8 cellular contexts compared by ENCODE assay signal in genomic region chr1:234725177-234726132, GRCh38.
DNase-seq lines count a peak whose midpoint lies in the region; ATAC-seq and TF ChIP-seq lines count a peak whose summit lies in the region.

No MANE protein-coding gene starts in this region.

- H3K9me3 ChIP-seq in liver (ENCODE audit: control insufficient read depth in 4 of 4, low read length in 3 of 4) (no peaks in the 10 kb centered on the region), MM.1S (replicated peaks; ENCODE audit: insufficient read depth, low read length) (no peaks in the 10 kb centered on the region)

- 0 out of 2 replicates have a peak, but pooled peaks cover 3% of the 10 kb centered on the region for H3F3A ChIP-seq in MM.1S (ENCODE audit: insufficient read depth, low read length)

- H3K4me3 ChIP-seq in astrocyte of the spinal cord (ENCODE audit: low read depth, low read length) (no peak overlapping the region), liver (ENCODE audit: low read depth in 1 of 3, low read length in 3 of 3) (no peak overlapping the region), MM.1S (ENCODE audit: low read length) (no peak overlapping the region)

- in situ Hi-C loops in astrocyte of the spinal cord (cut with HindIII; ENCODE audit: low sequenced_read_pairs), result loop anchor here (25.0 kb wide), 2 partner anchors 237 to 362 kb away; no protein-coding TSS in a partner anchor

- no peak for TF ChIP-seq RAD21 in liver (IDR thresholded peaks at IDR 0.05)

- H3K27ac ChIP-seq in liver (ENCODE audit: low read depth in 1 of 2, low read length in 2 of 2), result peak overlapping the region; percentile 92 to 98
- no peak overlapping the region for H3K27ac ChIP-seq in MM.1S (ENCODE audit: low read length)

- no peaks in the 10 kb centered on the region for H3K9me2 ChIP-seq in MM.1S (replicated peaks; ENCODE audit: insufficient read depth, low read length)

- no peak overlapping the region for H2AFZ ChIP-seq in MM.1S (ENCODE audit: low read length)

- ATAC-seq in HG03439 (IDR thresholded peaks at IDR 0.05; ENCODE audit: unreplicated experiment), result no peak

- no peaks in the 10 kb centered on the region for H3K79me2 ChIP-seq in MM.1S (ENCODE audit: low read length)

- 59% methylated on average over 12 of the region's 12 CpGs for WGBS in liver

- DNase-seq in HK-2 (ENCODE audit: unreplicated experiment) (peak; percentile 24), SW480 (ENCODE audit: low spot score) (peak; percentile 31), astrocyte of the spinal cord (ENCODE audit: low read depth, low spot score) (peak; percentile 42), NK-92 (lab: John Stamatoyannopoulos, UW; ENCODE audit: unreplicated experiment) (no peak), MM.1S (no peak)
- peak; percentile 28 for DNase-seq in stimulated activated CD8-positive, alpha-beta memory T cell treated with anti-CD3 and anti-CD28 coated beads, Interleukin-4, amount 100 ng/mL, for 24 hours (ENCODE audit: low read depth)

- H3K9ac ChIP-seq in liver (ENCODE audit: low read depth in 1 of 2, low read length in 2 of 2) (peak overlapping the region; percentile 48 to 83), MM.1S (ENCODE audit: low read length) (no peak overlapping the region)

- H3K4me1 ChIP-seq in liver (ENCODE audit: control insufficient read depth in 4 of 4, insufficient read depth in 4 of 4, low read length in 3 of 4) (peaks cover 22 to 63% (median 39%) of the 10 kb centered on the region in 4 donors), MM.1S (ENCODE audit: low read length) (peaks cover 15% of the 10 kb centered on the region)

- H3K36me3 ChIP-seq in liver (ENCODE audit: control insufficient read depth in 4 of 4, insufficient read depth in 3 of 4, low read depth in 1 of 4, low read length in 3 of 4), result no peaks in the 10 kb centered on the region
- H3K36me3 ChIP-seq in MM.1S (replicated peaks; ENCODE audit: insufficient read depth, low read length), result no peaks in the 10 kb centered on the region

- TF ChIP-seq CTCF in astrocyte of the spinal cord (IDR thresholded peaks at IDR 0.05; ENCODE audit: low read depth, low read length), result no peak
- TF ChIP-seq CTCF in liver (IDR thresholded peaks at IDR 0.05; ENCODE audit: low read depth, low read length, missing input control), result no peak
- no peak for TF ChIP-seq CTCF in MM.1S (IDR thresholded peaks at IDR 0.05; ENCODE audit: low read length)

- H3K27me3 ChIP-seq in liver (ENCODE audit: control insufficient read depth in 4 of 4, insufficient read depth in 4 of 4, low read length in 3 of 4) (no peaks in the 10 kb centered on the region), MM.1S (replicated peaks; ENCODE audit: insufficient read depth, low read length) (peaks cover 21% of the 10 kb centered on the region)

- H4K20me1 ChIP-seq in MM.1S (ENCODE audit: insufficient read depth, low read length), result no peaks in the 10 kb centered on the region

- no peak overlapping the region for H3K4me2 ChIP-seq in MM.1S (ENCODE audit: low read depth, low read length)

TF ChIP-seq in liver, 16 proteins besides CTCF, POLR2A, EP300 and RAD21:
- TF ChIP-seq HNF4G (IDR thresholded peaks at IDR 0.05), result no peak
- TF ChIP-seq NR2F2 (IDR thresholded peaks at IDR 0.05), result peak; percentile 31

Comparison
In these comparisons a context has a peak if more than half of its experiments do, and no peak if none do; other contexts are left out.
1. DNase-seq: peak in HK-2 (single experiment), SW480 (single experiment), astrocyte of the spinal cord (single experiment) and stimulated activated CD8-positive, alpha-beta memory T cell treated with anti-CD3 and anti-CD28 coated beads, Interleukin-4, amount 100 ng/mL, for 24 hours (single experiment); none in NK-92 (single experiment) and MM.1S (single experiment).